In genomic region chr17:80043963-80044362, GRCh38 we compare ENCODE assay signal across 21 cellular contexts. TPM values are rescaled to one million over a fixed set of nuclear protein-coding genes. Genes with fewer than 3 reads are reported as not detected.
DNase-seq lines count a peak whose midpoint lies in the region; ATAC-seq, FAIRE-seq and TF ChIP-seq lines count a peak whose summit lies in the region.
"Had no signal": no experiment of that assay in that cellular context is flagged by ENCODE, and none has a peak within 500 bp of the region (broad histone marks: within the 10 kb centered on the region; RNA-seq: fewer than 3 reads in every experiment).

No MANE protein-coding gene starts in this region.

- no peak overlapping the region for H2AFZ ChIP-seq in trophoblast cell (ENCODE audit: insufficient read depth, low read length, poor library complexity)

- no peak overlapping the region for H3K14ac ChIP-seq in trophoblast cell (ENCODE audit: low read length)

- no peak overlapping the region for H3K23ac ChIP-seq in trophoblast cell (ENCODE audit: low read length)

- intact Hi-C loops in kidney (cut with DNase I) (no loop called here), left ventricle myocardium superior (cut with micrococcal nuclease) (no loop called here)
- intact Hi-C loops in activated T-helper 1 cell treated with anti-CD3 and anti-CD28 coated beads, Interleukin-12 subunit alpha, Interleukin-12 subunit beta, Interleukin-2, Interleukin-4 antibody, amounts not matched to agents 30 ng/mL and 10 ng/mL and 1 ng/mL, durations not matched to agents 14 hours and 24 hours and 36 hours (cut with micrococcal nuclease), result no loop called here

- no peaks in the 10 kb centered on the region for H3K79me1 ChIP-seq in trophoblast cell (ENCODE audit: low read length)

- H2BK12ac ChIP-seq in trophoblast cell (ENCODE audit: low read length), result no peak overlapping the region

- H4K12ac ChIP-seq in trophoblast cell (ENCODE audit: low read depth, low read length), result no peak overlapping the region

- H2BK5ac ChIP-seq in trophoblast cell (ENCODE audit: low read depth, low read length, poor library complexity), result no peak overlapping the region

- H3K27me3 Mint-ChIP-seq in activated T-helper 1 cell treated with anti-CD3 and anti-CD28 coated beads, Interleukin-12 subunit alpha, Interleukin-12 subunit beta, Interleukin-2, Interleukin-4 antibody, amounts not matched to agents 30 ng/mL and 10 ng/mL and 1 ng/mL, durations not matched to agents 14 hours and 24 hours and 36 hours (ENCODE audit: insufficient read depth), result peaks cover 13% of the 10 kb centered on the region
- H3K27me3 Mint-ChIP-seq in activated CD4-positive, alpha-beta T cell treated with anti-CD3 and anti-CD28 coated beads, Interleukin-2, amount 10 ng/mL, durations not matched to agents 7 days and 5 days, result peaks cover 8% of the 10 kb centered on the region
- H3K27me3 Mint-ChIP-seq: CD4-positive, alpha-beta T cell had no signal

- H3K9ac ChIP-seq in kidney (ENCODE audit: low read length in 2 of 2) (no peak overlapping the region), trophoblast cell (ENCODE audit: low read length) (no peak overlapping the region)

- H3K4me3 ChIP-seq in HEK293 (ENCODE audit: low read depth, low read length) (no peak overlapping the region), kidney (ENCODE audit: low read length in 2 of 2) (no peak overlapping the region), trophoblast cell (ENCODE audit: low read depth, low read length) (no peak overlapping the region)
- no peak overlapping the region for H3K4me3 ChIP-seq in Jurkat, Clone E6-1 (ENCODE audit: low read length)

- DNase-seq in Jurkat, Clone E6-1 (ENCODE audit: low read depth, low spot score), result peak; percentile 51
- DNase-seq in kidney (peak; percentile 3), trophoblast cell (no peak), left ventricle myocardium superior (no peak)
- DNase-seq in activated T-helper 1 cell treated with anti-CD3 and anti-CD28 coated beads, Interleukin-12 subunit alpha, Interleukin-12 subunit beta, Interleukin-2, Interleukin-4 antibody, amounts not matched to agents 30 ng/mL and 10 ng/mL and 1 ng/mL, durations not matched to agents 14 hours and 24 hours and 36 hours (ENCODE audit: low spot score), result no peak
- no peak for DNase-seq in activated CD4-positive, alpha-beta T cell treated with anti-CD3 and anti-CD28 coated beads, Interleukin-2, amount 10 ng/mL, durations not matched to agents 7 days and 5 days
- DNase-seq: AML-193; Caco-2; CD4-positive, alpha-beta T cell; DMS153; DMS79; GDM1; GOT3; H7; KBM-7 had no signal

- FAIRE-seq in kidney (lab: Jason Lieb, UNC), result no peak
- FAIRE-seq: A204.1, GM12892, GM18507 had no signal

- H3K18ac ChIP-seq in trophoblast cell (ENCODE audit: low read length), result no peak overlapping the region

- no peaks in the 10 kb centered on the region for H3K4me1 Mint-ChIP-seq in activated T-helper 1 cell treated with anti-CD3 and anti-CD28 coated beads, Interleukin-12 subunit alpha, Interleukin-12 subunit beta, Interleukin-2, Interleukin-4 antibody, amounts not matched to agents 30 ng/mL and 10 ng/mL and 1 ng/mL, durations not matched to agents 14 hours and 24 hours and 36 hours (ENCODE audit: low read depth)
- H3K4me1 Mint-ChIP-seq in activated CD4-positive, alpha-beta T cell treated with anti-CD3 and anti-CD28 coated beads, Interleukin-2, amount 10 ng/mL, durations not matched to agents 7 days and 5 days, result no peaks in the 10 kb centered on the region

- H3K36me3 ChIP-seq in HEK293 (ENCODE audit: control insufficient read depth in 2 of 2, insufficient read depth in 1 of 2, low read length in 2 of 2) (peaks cover 0 to 29% of the 10 kb centered on the region in 2 experiments; a peak in 2 of 3 replicates), kidney (ENCODE audit: control insufficient read depth in 1 of 2, insufficient read depth in 2 of 2, low read length in 2 of 2) (no peaks in the 10 kb centered on the region), trophoblast cell (ENCODE audit: control insufficient read depth in 1 of 2, insufficient read depth in 2 of 2, low read length in 2 of 2) (peaks cover 2 to 5% of the 10 kb centered on the region in 2 experiments)

- H3K4me1 ChIP-seq in HEK293 (ENCODE audit: control insufficient read depth, insufficient read depth, low read length) (0 out of 2 replicates have a peak, but pooled peaks cover 3% of the 10 kb centered on the region), kidney (ENCODE audit: control insufficient read depth in 1 of 2, insufficient read depth in 1 of 2, low read depth in 1 of 2, low read length in 2 of 2) (no peaks in the 10 kb centered on the region), trophoblast cell (ENCODE audit: control insufficient read depth in 1 of 2, insufficient read depth in 2 of 2, low read length in 2 of 2) (no peaks in the 10 kb centered on the region)
- H3K4me1 ChIP-seq: Caco-2 had no signal

- H4K91ac ChIP-seq in trophoblast cell (ENCODE audit: low read depth, low read length), result no peak overlapping the region

- H3K4ac ChIP-seq in trophoblast cell (ENCODE audit: low read depth, low read length), result no peak overlapping the region

- H3K9me3 ChIP-seq in HEK293 (ENCODE audit: control insufficient read depth, insufficient read depth, low read depth, low read length) (no peaks in the 10 kb centered on the region), kidney (ENCODE audit: control insufficient read depth in 1 of 2, low read length in 2 of 2) (no peaks in the 10 kb centered on the region), trophoblast cell (ENCODE audit: insufficient read depth, low read depth, low read length) (no peaks in the 10 kb centered on the region)
- H3K9me3 ChIP-seq: Caco-2 had no signal

- CTCF ChIA-PET in HEK293 (lab: Yijun Ruan, JAX), result no interaction called here
- CTCF ChIA-PET in activated CD4-positive, alpha-beta T cell treated with anti-CD3 and anti-CD28 coated beads, Interleukin-2, amount 10 ng/mL, durations not matched to agents 7 days and 5 days (lab: Charles Lee), result no interaction called here

- no peak overlapping the region for H2BK120ac ChIP-seq in trophoblast cell (ENCODE audit: insufficient read depth, low read length, poor library complexity)

- no peaks in the 10 kb centered on the region for H3K79me2 ChIP-seq in trophoblast cell (ENCODE audit: control insufficient read depth, insufficient read depth, low read length, poor library complexity)

- no peaks in the 10 kb centered on the region for H3K36me3 Mint-ChIP-seq in activated T-helper 1 cell treated with anti-CD3 and anti-CD28 coated beads, Interleukin-12 subunit alpha, Interleukin-12 subunit beta, Interleukin-2, Interleukin-4 antibody, amounts not matched to agents 30 ng/mL and 10 ng/mL and 1 ng/mL, durations not matched to agents 14 hours and 24 hours and 36 hours (ENCODE audit: low read depth)
- no peaks in the 10 kb centered on the region for H3K36me3 Mint-ChIP-seq in activated CD4-positive, alpha-beta T cell treated with anti-CD3 and anti-CD28 coated beads, Interleukin-2, amount 10 ng/mL, durations not matched to agents 7 days and 5 days (ENCODE audit: low read depth)

- TF ChIP-seq CTCF in HEK293 (tag by site-specific recombination; IDR thresholded peaks at IDR 0.05), result no peak
- no peak for TF ChIP-seq CTCF in kidney (IDR thresholded peaks at IDR 0.05; ENCODE audit: borderline replicate concordance, extremely low read depth, insufficient read depth)

- H3K27ac Mint-ChIP-seq in activated T-helper 1 cell treated with anti-CD3 and anti-CD28 coated beads, Interleukin-12 subunit alpha, Interleukin-12 subunit beta, Interleukin-2, Interleukin-4 antibody, amounts not matched to agents 30 ng/mL and 10 ng/mL and 1 ng/mL, durations not matched to agents 14 hours and 24 hours and 36 hours, result no peak overlapping the region
- H3K27ac Mint-ChIP-seq in activated CD4-positive, alpha-beta T cell treated with anti-CD3 and anti-CD28 coated beads, Interleukin-2, amount 10 ng/mL, durations not matched to agents 7 days and 5 days, result no peak overlapping the region
- H3K27ac Mint-ChIP-seq: CD4-positive, alpha-beta T cell had no signal

- no CpG with 5 or more reads among the region's 6 CpGs for WGBS in trophoblast cell (ENCODE audit: extremely low coverage, insufficient coverage, insufficient read length)

- H3K27ac ChIP-seq in HEK293 (ENCODE audit: extremely low read depth, low read depth, low read length) (no peak overlapping the region), kidney (ENCODE audit: low read depth in 2 of 2, low read length in 2 of 2) (no peak overlapping the region), trophoblast cell (ENCODE audit: low read depth, low read length) (no peak overlapping the region)
- H3K27ac ChIP-seq: C4-2B had no signal

- ATAC-seq in left ventricle myocardium superior, result no peak
- ATAC-seq: HCT116 had no signal

- H3K4me2 ChIP-seq in trophoblast cell (ENCODE audit: low read length), result no peak overlapping the region

- no peak overlapping the region for H3K4me3 Mint-ChIP-seq in activated T-helper 1 cell treated with anti-CD3 and anti-CD28 coated beads, Interleukin-12 subunit alpha, Interleukin-12 subunit beta, Interleukin-2, Interleukin-4 antibody, amounts not matched to agents 30 ng/mL and 10 ng/mL and 1 ng/mL, durations not matched to agents 14 hours and 24 hours and 36 hours
- H3K4me3 Mint-ChIP-seq in activated CD4-positive, alpha-beta T cell treated with anti-CD3 and anti-CD28 coated beads, Interleukin-2, amount 10 ng/mL, durations not matched to agents 7 days and 5 days, result no peak overlapping the region
- H3K4me3 Mint-ChIP-seq: CD4-positive, alpha-beta T cell had no signal

- POLR2A ChIA-PET in HEK293 (lab: Yijun Ruan, JAX), result interaction anchor here (0.6 kb wide), 1 partner anchor 13 kb away, joined by 4 read pairs; no protein-coding TSS in a partner anchor
- POLR2A ChIA-PET in activated CD4-positive, alpha-beta T cell treated with anti-CD3 and anti-CD28 coated beads, Interleukin-2, amount 10 ng/mL, durations not matched to agents 7 days and 5 days (lab: Charles Lee), result no interaction called here

- no peaks in the 10 kb centered on the region for H3K9me3 Mint-ChIP-seq in activated T-helper 1 cell treated with anti-CD3 and anti-CD28 coated beads, Interleukin-12 subunit alpha, Interleukin-12 subunit beta, Interleukin-2, Interleukin-4 antibody, amounts not matched to agents 30 ng/mL and 10 ng/mL and 1 ng/mL, durations not matched to agents 14 hours and 24 hours and 36 hours
- H3K9me3 Mint-ChIP-seq in activated CD4-positive, alpha-beta T cell treated with anti-CD3 and anti-CD28 coated beads, Interleukin-2, amount 10 ng/mL, durations not matched to agents 7 days and 5 days, result no peaks in the 10 kb centered on the region
- H3K9me3 Mint-ChIP-seq: CD4-positive, alpha-beta T cell had no signal

- no peak overlapping the region for H2AK5ac ChIP-seq in trophoblast cell (ENCODE audit: low read length)

- H4K8ac ChIP-seq in trophoblast cell (ENCODE audit: low read depth, low read length), result no peak overlapping the region

- no peaks in the 10 kb centered on the region for H3K27me3 ChIP-seq in trophoblast cell (ENCODE audit: insufficient read depth, low read length)

RNA-seq across cellular contexts. Expression of gene CCDC40, which starts 7.5 kb away (rescaled TPM):
- polyA plus RNA-seq in Jurkat, Clone E6-1 (2012; ENCODE audit: insufficient read depth, insufficient read length), result 6.8 TPM
- total RNA-seq in kidney, result 22.6 TPM
- polyA plus RNA-seq in kidney (ENCODE audit: insufficient read depth, low read depth, low replicate concordance), result 5.1 TPM
- 1.3 TPM in 2 replicates for polyA plus RNA-seq in trophoblast cell (2013)
- total RNA-seq in activated T-helper 1 cell treated with anti-CD3 and anti-CD28 coated beads, Interleukin-12 subunit alpha, Interleukin-12 subunit beta, Interleukin-2, Interleukin-4 antibody, amounts not matched to agents 30 ng/mL and 10 ng/mL and 1 ng/mL, durations not matched to agents 14 hours and 24 hours and 36 hours, result 0.15 and 0.16 TPM in 2 replicates
- total RNA-seq in left ventricle myocardium superior, result 5.8 TPM
- not detected for total RNA-seq in activated CD4-positive, alpha-beta T cell treated with anti-CD3 and anti-CD28 coated beads, Interleukin-2, amount 10 ng/mL, durations not matched to agents 7 days and 5 days

RNA-seq across cellular contexts. Expression of gene TBC1D16, which starts 8.3 kb away (rescaled TPM):
- 8.1 TPM for polyA plus RNA-seq in Jurkat, Clone E6-1 (2012; ENCODE audit: insufficient read depth, insufficient read length)
- total RNA-seq in kidney (68.0 TPM), left ventricle myocardium superior (13.1 TPM)
- 9.1 TPM for polyA plus RNA-seq in kidney (ENCODE audit: insufficient read depth, low read depth, low replicate concordance)
- 12.9 and 13.9 TPM in 2 replicates for polyA plus RNA-seq in trophoblast cell (2013)
- total RNA-seq in activated T-helper 1 cell treated with anti-CD3 and anti-CD28 coated beads, Interleukin-12 subunit alpha, Interleukin-12 subunit beta, Interleukin-2, Interleukin-4 antibody, amounts not matched to agents 30 ng/mL and 10 ng/mL and 1 ng/mL, durations not matched to agents 14 hours and 24 hours and 36 hours, result 1.8 and 1.9 TPM in 2 replicates
- 1 to 10 TPM in 1 of 2 experiments, under 1 TPM in 1; 0.74 to 1.2 TPM for total RNA-seq in activated CD4-positive, alpha-beta T cell treated with anti-CD3 and anti-CD28 coated beads, Interleukin-2, amount 10 ng/mL, durations not matched to agents 7 days and 5 days

RNA-seq across cellular contexts. Expression of gene GAA, which starts 57.4 kb away (rescaled TPM):
- polyA plus RNA-seq in Jurkat, Clone E6-1 (2012; ENCODE audit: insufficient read depth, insufficient read length), result 40.5 TPM
- total RNA-seq in kidney (62.3 TPM), left ventricle myocardium superior (45.8 TPM)
- 78.7 TPM for polyA plus RNA-seq in kidney (ENCODE audit: insufficient read depth, low read depth, low replicate concordance)
- polyA plus RNA-seq in trophoblast cell (2013), result 38.1 and 40.0 TPM in 2 replicates
- 12.3 and 13.1 TPM in 2 replicates for total RNA-seq in activated T-helper 1 cell treated with anti-CD3 and anti-CD28 coated beads, Interleukin-12 subunit alpha, Interleukin-12 subunit beta, Interleukin-2, Interleukin-4 antibody, amounts not matched to agents 30 ng/mL and 10 ng/mL and 1 ng/mL, durations not matched to agents 14 hours and 24 hours and 36 hours
- 10 to 100 TPM; 14.7 to 16.3 TPM for total RNA-seq in activated CD4-positive, alpha-beta T cell treated with anti-CD3 and anti-CD28 coated beads, Interleukin-2, amount 10 ng/mL, durations not matched to agents 7 days and 5 days

Comparison
In these comparisons a context has a peak if more than half of its experiments do, and no peak if none do; other contexts are left out.
1. DNase-seq: peak in Jurkat, Clone E6-1 (single experiment) and kidney (single experiment); none in trophoblast cell (0 of 2), activated T-helper 1 cell treated with anti-CD3 and anti-CD28 coated beads, Interleukin-12 subunit alpha, Interleukin-12 subunit beta, Interleukin-2, Interleukin-4 antibody, amounts not matched to agents 30 ng/mL and 10 ng/mL and 1 ng/mL, durations not matched to agents 14 hours and 24 hours and 36 hours (single experiment), left ventricle myocardium superior (single experiment) and activated CD4-positive, alpha-beta T cell treated with anti-CD3 and anti-CD28 coated beads, Interleukin-2, amount 10 ng/mL, durations not matched to agents 7 days and 5 days (single experiment).